ENCODE assay signal across 19 cellular contexts in the genomic region with DNA sequence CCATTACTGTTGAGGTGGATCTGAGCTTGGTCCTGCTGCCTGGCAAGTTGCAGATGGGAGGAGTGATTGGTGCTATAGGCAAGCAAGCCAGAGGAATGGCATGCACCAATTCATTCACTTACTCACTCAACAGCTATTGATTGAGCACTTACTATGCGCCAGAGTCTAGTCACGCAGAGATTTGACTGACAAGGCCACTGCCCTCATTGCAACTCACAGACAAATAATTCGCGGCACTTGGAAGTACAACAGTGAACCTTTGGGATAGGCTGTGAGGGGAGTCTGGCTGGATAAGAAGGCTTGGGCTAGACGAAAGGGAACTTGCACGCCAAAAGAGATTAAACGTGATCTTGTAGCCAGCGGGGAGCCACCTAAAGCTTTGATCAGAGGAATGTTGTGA.
"Had no signal": no experiment of that assay in that cellular context is flagged by ENCODE, and none has a peak within 500 bp of the region (broad histone marks: within the 10 kb centered on the region; RNA-seq: fewer than 3 reads in every experiment).

No MANE protein-coding gene starts in this region.

- FAIRE-seq: HepG2, K562 had no signal

- H3K4me3 ChIP-seq: K562 had no signal

- H3K9ac ChIP-seq: KMS-11, SK-N-SH had no signal

- ATAC-seq: HepG2, K562, Panc1, PC-3, T-cell had no signal

- H3K4me2 ChIP-seq: KMS-11, SK-N-SH had no signal

- H3K9me3 ChIP-seq: SK-N-SH had no signal

- H3K27ac Mint-ChIP-seq: T-cell had no signal

- H3K36me3 Mint-ChIP-seq: IgD-negative memory B cell, T-cell had no signal

- H3K4me3 Mint-ChIP-seq: IgD-negative memory B cell, T-cell had no signal

- H3K9me3 Mint-ChIP-seq: T-cell had no signal

- H3K27ac ChIP-seq: KMS-11, RWPE1 had no signal

- DNase-seq: Kasumi-1; MM.1S; NCI-H1048; NCI-H1436 treated with DMSO at 0.1 percent for 48 hours; NCI-H1694; NCI-H2227 treated with DMSO at 0.1 percent for 48 hours; NCI-H446 treated with DMSO at 0.1 percent for 48 hours; NCI-H526; NK-92 treated with Interleukin-12 subunit alpha and Interleukin-12 subunit beta, amount 100 ng/mL, for 24 hours; PC-3; SK-N-SH; SW 1271; T-cell had no signal

- H3K4me1 Mint-ChIP-seq: IgD-negative memory B cell, T-cell had no signal
